Comparison of ENCODE assay signal across 16 cellular contexts in the genomic region with DNA sequence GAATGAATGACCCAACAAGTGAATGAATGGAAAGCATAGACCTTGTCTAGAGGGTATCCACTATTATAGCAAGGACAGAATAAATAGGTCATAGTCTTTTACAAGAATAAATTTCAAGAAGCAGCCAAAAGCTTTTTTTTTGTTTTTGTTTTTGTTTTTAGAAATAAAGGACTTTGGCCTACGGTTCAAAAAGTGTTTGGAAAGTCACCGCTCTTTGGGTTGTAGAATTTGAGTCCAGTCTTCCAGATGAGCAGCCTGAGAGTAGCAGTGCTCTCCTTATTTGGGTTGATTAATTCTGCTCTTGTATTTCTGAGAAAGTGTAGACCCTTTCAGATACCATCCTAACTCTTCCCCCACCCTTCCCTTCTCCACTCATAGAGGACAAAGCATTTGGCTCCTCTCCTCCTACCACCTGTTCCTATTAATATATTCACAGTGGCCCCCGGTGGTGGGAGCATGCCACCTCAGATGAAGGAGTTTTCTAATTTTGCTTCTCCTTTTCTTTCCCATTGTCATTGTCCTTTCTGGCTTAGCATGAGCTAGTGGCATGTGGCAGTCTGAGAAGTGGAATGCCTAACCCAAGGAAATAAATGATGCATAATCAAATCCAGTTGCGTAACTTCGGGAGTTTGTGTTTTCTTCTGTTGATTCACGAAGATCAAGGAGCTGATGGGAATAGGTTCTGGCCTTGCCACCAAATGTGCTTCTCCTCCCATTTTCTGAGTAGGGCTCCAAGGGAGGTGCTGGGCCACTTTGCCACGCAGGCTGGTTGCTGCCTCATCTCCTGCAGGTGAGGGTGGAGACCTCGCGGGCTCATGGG.
DNase-seq lines count a peak whose midpoint lies in the region; ATAC-seq, FAIRE-seq and TF ChIP-seq lines count a peak whose summit lies in the region.
"Had no signal": no experiment of that assay in that cellular context is flagged by ENCODE, and none has a peak within 500 bp of the region (broad histone marks: within the 10 kb centered on the region; RNA-seq: fewer than 3 reads in every experiment).

No MANE protein-coding gene starts in this region.

- intact Hi-C loops in activated CD4-positive, alpha-beta T cell treated with anti-CD3 and anti-CD28 coated beads for 36 hours (cut with DNase I, micrococcal nuclease), result no loop called here
- intact Hi-C loops in endothelial cell of umbilical vein (cut with micrococcal nuclease), result loop anchor here (1.0 to 5.0 kb wide), 4 partner anchors 70 to 386 kb away; no protein-coding TSS in a partner anchor

- no peak overlapping the region for H3K4me2 ChIP-seq in endothelial cell of umbilical vein (ENCODE audit: insufficient read depth, low read length)
- H3K4me2 ChIP-seq: BLaER1 treated with 17β-estradiol and CSF1 and Interleukin-3, amounts not matched to agents 10 nM and 100 nM had no signal

- H3K4me1 ChIP-seq in endothelial cell of umbilical vein (ENCODE audit: control insufficient read depth, extremely low read depth, insufficient read depth, low read length), result peaks cover 19% of the 10 kb centered on the region
- H3K4me1 ChIP-seq: BLaER1 treated with 17β-estradiol and CSF1 and Interleukin-3, amounts not matched to agents 10 nM and 100 nM had no signal

- no peaks in the 10 kb centered on the region for H3K9me3 ChIP-seq in endothelial cell of umbilical vein (replicated peaks; ENCODE audit: control insufficient read depth, insufficient read depth, low read length)

- CTCF ChIA-PET in activated CD4-positive, alpha-beta T cell treated with anti-CD3 and anti-CD28 coated beads for 36 hours (lab: Charles Lee), result interaction anchor here (1.0 kb wide), 1 partner anchor 119 kb away, joined by 3 read pairs; no protein-coding TSS in a partner anchor
- CTCF ChIA-PET in endothelial cell of umbilical vein (lab: Charles Lee), result interaction anchor here (0.8 to 1.8 kb wide), 12 partner anchors 13 to 387 kb away, joined by 3 to 54 read pairs (median 6); no protein-coding TSS in a partner anchor

- dilution Hi-C loops in endothelial cell of umbilical vein (cut with MboI; ENCODE audit: extremely low pct_ligation_motif_present, low sequenced_read_pairs), result no loop called here

- no peaks in the 10 kb centered on the region for H3K4me1 Mint-ChIP-seq in activated CD4-positive, alpha-beta T cell treated with anti-CD3 and anti-CD28 coated beads for 36 hours
- peaks cover 16% of the 10 kb centered on the region for H3K4me1 Mint-ChIP-seq in type B pancreatic cell (ENCODE audit: unreplicated experiment)

- DNase-seq in activated CD4-positive, alpha-beta T cell treated with anti-CD3 and anti-CD28 coated beads for 36 hours, result peak; percentile 10
- DNase-seq in activated CD4-positive, alpha-beta T cell treated with anti-CD3 and anti-CD28 coated beads for 48 hours, result no peak
- DNase-seq in NCI-H69 (lab: John Stamatoyannopoulos, UW), result peak; percentile 76
- peak; percentile 28 for DNase-seq in endothelial cell of umbilical vein (ENCODE audit: low read depth, low spot score)
- DNase-seq in type B pancreatic cell (ENCODE audit: extremely low spot score, unreplicated experiment), result no peak
- no peak for DNase-seq in anterior cingulate cortex (lab: John Stamatoyannopoulos, UW)
- no peak for DNase-seq in activated effector memory CD4-positive, alpha-beta T cell treated with Interleukin-2 at 50 U/mL for 16 hours
- DNase-seq in RCC 7860 (ENCODE audit: low spot score), result no peak
- DNase-seq: foreskin fibroblast; islet precursor cell; NCI-H1694 treated with DMSO at 0.1 percent for 48 hours; stimulated activated naive CD4-positive, alpha-beta T cell treated with Interleukin-2 at 50 U/mL for 16 hours; T-helper 9 cell had no signal

- H3K36me3 Mint-ChIP-seq in activated CD4-positive, alpha-beta T cell treated with anti-CD3 and anti-CD28 coated beads for 36 hours (ENCODE audit: low read depth), result no peaks in the 10 kb centered on the region
- peaks cover 7% of the 10 kb centered on the region for H3K36me3 Mint-ChIP-seq in type B pancreatic cell

- H3K4me3 Mint-ChIP-seq in activated CD4-positive, alpha-beta T cell treated with anti-CD3 and anti-CD28 coated beads for 36 hours, result no peak overlapping the region
- H3K4me3 Mint-ChIP-seq in type B pancreatic cell, result no peak overlapping the region
- H3K4me3 Mint-ChIP-seq: dendritic cell treated with granulocyte-macrophage colony-stimulating factor and Interleukin-4, amounts not matched to agents 40 ng/mL and 50 ng/mL, for 4 days had no signal

- no peaks in the 10 kb centered on the region for H3K36me3 ChIP-seq in endothelial cell of umbilical vein (ENCODE audit: control insufficient read depth in 2 of 2, extremely low read depth in 1 of 2, insufficient read depth in 2 of 2, low read length in 2 of 2)
- H3K36me3 ChIP-seq: BLaER1 treated with 17β-estradiol and CSF1 and Interleukin-3, amounts not matched to agents 10 nM and 100 nM had no signal

- no peak overlapping the region for H3K27ac Mint-ChIP-seq in activated CD4-positive, alpha-beta T cell treated with anti-CD3 and anti-CD28 coated beads for 36 hours
- no peak overlapping the region for H3K27ac Mint-ChIP-seq in type B pancreatic cell
- H3K27ac Mint-ChIP-seq: activated naive CD4-positive, alpha-beta T cell treated with anti-CD3 and anti-CD28 coated beads, Interleukin-2, amount 50 U/mL, for 72 hours; dendritic cell treated with granulocyte-macrophage colony-stimulating factor and Interleukin-4, amounts not matched to agents 40 ng/mL and 50 ng/mL, for 4 days had no signal

- H3K27me3 ChIP-seq in endothelial cell of umbilical vein (ENCODE audit: control insufficient read depth in 2 of 2, insufficient read depth in 2 of 2, low read length in 2 of 2), result peaks cover 14% of the 10 kb centered on the region in 2 experiments

- no peaks in the 10 kb centered on the region for H3K9me1 ChIP-seq in endothelial cell of umbilical vein (replicated peaks; ENCODE audit: control insufficient read depth, extremely low read depth, insufficient read depth, low read length)

- BruUV-seq in endothelial cell of umbilical vein (replicated peaks; lab: Mats Ljungman, UMichigan), result no TSS peak

- FAIRE-seq in endothelial cell of umbilical vein (lab: Jason Lieb, UNC) (no peak), RCC 7860 (lab: Jason Lieb, UNC) (no peak)

- no peak overlapping the region for H3K9ac ChIP-seq in endothelial cell of umbilical vein (replicated peaks; ENCODE audit: extremely low read depth, insufficient read depth, low read length)
- H3K9ac ChIP-seq: BLaER1 treated with 17β-estradiol and CSF1 and Interleukin-3, amounts not matched to agents 10 nM and 100 nM had no signal

- H3K27me3 Mint-ChIP-seq in activated CD4-positive, alpha-beta T cell treated with anti-CD3 and anti-CD28 coated beads for 36 hours, result peaks cover 7% of the 10 kb centered on the region
- peaks cover 3% of the 10 kb centered on the region for H3K27me3 Mint-ChIP-seq in type B pancreatic cell
- H3K27me3 Mint-ChIP-seq: dendritic cell treated with granulocyte-macrophage colony-stimulating factor and Interleukin-4, amounts not matched to agents 40 ng/mL and 50 ng/mL, for 4 days had no signal

- no peak for TF ChIP-seq POLR2A in endothelial cell of umbilical vein (IDR thresholded peaks at IDR 0.05; ENCODE audit: low read depth, low read length)

- no peak overlapping the region for H3K4me3 ChIP-seq in endothelial cell of umbilical vein (replicated peaks in 1 of 3; ENCODE audit: insufficient read depth in 1 of 3, low read depth in 1 of 3, low read length in 3 of 3)
- H3K4me3 ChIP-seq: BLaER1 treated with 17β-estradiol and CSF1 and Interleukin-3, amounts not matched to agents 10 nM and 100 nM had no signal

- H2AFZ ChIP-seq in endothelial cell of umbilical vein (ENCODE audit: low read depth, low read length), result no peak overlapping the region

- POLR2A ChIA-PET in activated CD4-positive, alpha-beta T cell treated with anti-CD3 and anti-CD28 coated beads for 36 hours (lab: Charles Lee), result no interaction called here
- POLR2A ChIA-PET in endothelial cell of umbilical vein (lab: Charles Lee), result no interaction called here

- ATAC-seq in activated CD4-positive, alpha-beta T cell treated with anti-CD3 and anti-CD28 coated beads for 36 hours, result no peak
- ATAC-seq: activated naive CD4-positive, alpha-beta T cell treated with anti-CD3 and anti-CD28 coated beads, Interleukin-2, amount 50 U/mL, for 72 hours had no signal

- no peaks in the 10 kb centered on the region for H3K79me2 ChIP-seq in endothelial cell of umbilical vein (ENCODE audit: control insufficient read depth, insufficient read depth, low read length)

- TF ChIP-seq CTCF in endothelial cell of umbilical vein (IDR thresholded peaks at IDR 0.05; ENCODE audit: extremely low read depth in 1 of 2, insufficient read depth in 1 of 2, low read depth in 1 of 2, low read length in 2 of 2), result peak; percentile 18 to 34
- peak; percentile 34 for TF ChIP-seq CTCF in type B pancreatic cell (conservative IDR thresholded peaks at IDR 0.05)

- peaks cover 4% of the 10 kb centered on the region for H3K9me3 Mint-ChIP-seq in activated CD4-positive, alpha-beta T cell treated with anti-CD3 and anti-CD28 coated beads for 36 hours (ENCODE audit: low read depth)
- H3K9me3 Mint-ChIP-seq in type B pancreatic cell, result peaks cover 11% of the 10 kb centered on the region
- H3K9me3 Mint-ChIP-seq: dendritic cell treated with granulocyte-macrophage colony-stimulating factor and Interleukin-4, amounts not matched to agents 40 ng/mL and 50 ng/mL, for 4 days had no signal

- H4K20me1 ChIP-seq in endothelial cell of umbilical vein (replicated peaks; ENCODE audit: control insufficient read depth, extremely low read depth, insufficient read depth, low read length), result no peaks in the 10 kb centered on the region
- H4K20me1 ChIP-seq: BLaER1 treated with 17β-estradiol and CSF1 and Interleukin-3, amounts not matched to agents 10 nM and 100 nM had no signal

- H3K27ac ChIP-seq in endothelial cell of umbilical vein (ENCODE audit: insufficient read depth, low read depth, low read length), result no peak overlapping the region
- H3K27ac ChIP-seq: BLaER1 treated with 17β-estradiol and CSF1 and Interleukin-3, amounts not matched to agents 10 nM and 100 nM had no signal

TF ChIP-seq in endothelial cell of umbilical vein, 7 proteins besides CTCF, POLR2A, EP300 and RAD21:
- TF ChIP-seq EZH2 (IDR thresholded peaks at IDR 0.05; ENCODE audit: borderline replicate concordance, low read depth, low read length, severe bottlenecking), result no peak
- no peak for TF ChIP-seq POLR2AphosphoS5 (IDR thresholded peaks at IDR 0.05; ENCODE audit: insufficient read depth, low read depth, low read length)
- TF ChIP-seq FOS (IDR thresholded peaks at IDR 0.05; ENCODE audit: borderline replicate concordance, insufficient read depth, low read length), result no peak
- TF ChIP-seq, protein P1, sequence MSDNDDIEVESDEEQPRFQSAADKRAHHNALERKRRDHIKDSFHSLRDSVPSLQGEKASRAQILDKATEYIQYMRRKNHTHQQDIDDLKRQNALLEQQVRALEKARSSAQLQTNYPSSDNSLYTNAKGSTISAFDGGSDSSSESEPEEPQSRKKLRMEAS (IDR thresholded peaks at IDR 0.05; ENCODE audit: insufficient read depth, insufficient read length), result no peak
- TF ChIP-seq GATA2 (IDR thresholded peaks at IDR 0.05; ENCODE audit: insufficient read depth, insufficient read length, low read depth, low read length), result no peak
- no peak for TF ChIP-seq JUN (IDR thresholded peaks at IDR 0.05; ENCODE audit: borderline replicate concordance, insufficient read depth, insufficient read length, low read depth)
- no peak for TF ChIP-seq MYC (IDR thresholded peaks at IDR 0.05; ENCODE audit: low read depth, low read length)

Comparison
In these comparisons a context has a peak if more than half of its experiments do, and no peak if none do; other contexts are left out.
1. DNase-seq: peak in activated CD4-positive, alpha-beta T cell treated with anti-CD3 and anti-CD28 coated beads for 36 hours (single experiment), NCI-H69 (single experiment) and endothelial cell of umbilical vein (single experiment); none in activated CD4-positive, alpha-beta T cell treated with anti-CD3 and anti-CD28 coated beads for 48 hours (single experiment), type B pancreatic cell (single experiment), anterior cingulate cortex (0 of 58), activated effector memory CD4-positive, alpha-beta T cell treated with Interleukin-2 at 50 U/mL for 16 hours (single experiment) and RCC 7860 (single experiment).